8 cellular contexts compared by ENCODE assay signal in the genomic region with DNA sequence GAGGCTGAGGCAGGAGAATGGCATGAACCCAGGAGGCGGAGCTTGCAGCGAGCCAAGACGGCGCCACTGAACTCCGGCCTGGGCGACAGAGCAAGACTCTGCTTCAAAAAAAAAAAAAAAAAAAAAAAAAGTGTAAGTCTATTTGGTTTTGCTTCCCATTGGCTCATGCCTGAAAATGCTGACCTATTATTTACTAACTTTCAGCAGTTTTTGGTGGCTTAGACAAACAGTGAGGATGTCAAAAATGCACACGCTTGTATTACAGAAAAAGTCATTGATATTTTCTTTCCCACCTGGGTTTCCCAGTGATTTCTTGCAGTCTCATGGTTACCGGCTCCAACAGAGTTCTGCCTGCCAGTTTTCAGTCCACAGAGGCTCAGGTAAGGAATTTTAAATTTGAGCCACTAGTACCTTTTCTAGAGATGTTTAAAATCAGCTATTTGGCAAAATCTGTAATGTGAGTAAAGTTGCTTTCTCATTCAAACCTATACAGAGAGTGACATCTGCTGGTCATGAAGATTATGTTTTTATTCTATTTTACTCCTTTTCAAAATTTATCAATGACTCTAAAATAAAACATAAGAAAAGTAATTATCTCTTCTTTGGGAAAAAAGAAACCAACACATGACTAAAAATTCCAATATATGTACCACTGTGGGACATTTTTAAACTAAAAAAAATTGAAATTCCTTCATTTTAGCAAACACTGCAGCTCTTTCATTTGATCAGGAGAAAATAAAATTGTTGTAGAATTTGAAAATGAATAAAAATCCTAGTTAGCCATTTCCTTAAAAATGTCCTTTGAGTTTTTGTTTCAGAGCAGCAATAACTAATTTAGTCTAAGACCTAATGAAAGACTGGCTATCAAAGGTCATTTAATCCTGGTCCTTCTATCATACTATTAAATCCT. TPM values are rescaled to one million over a fixed set of nuclear protein-coding genes. Genes with fewer than 3 reads are reported as not detected.
A peak's percentile ranks its signal among the peaks of the same experiment; 100 is the strongest.
DNase-seq lines count a peak whose midpoint lies in the region; ATAC-seq and TF ChIP-seq lines count a peak whose summit lies in the region.

No MANE protein-coding gene starts in this region.

- intact Hi-C loops in PC-3 (cut with micrococcal nuclease), result loop anchor here (1.0 kb wide), 4 partner anchors 46 to 370 kb away; no protein-coding TSS in a partner anchor
- intact Hi-C loops in thyroid gland (cut with DNase I), result no loop called here
- intact Hi-C loops in aorta (cut with DNase I), result loop anchor here in 1 of 2 donors (2.0 to 5.0 kb wide), 2 partner anchors 192 to 369 kb away; no protein-coding TSS in a partner anchor

- H3K9me2 ChIP-seq in PC-3 (replicated peaks; ENCODE audit: low read length), result no peaks in the 10 kb centered on the region

- ATAC-seq in PC-3, result peak; percentile 50; the same call in 1 of the 2 replicates
- no peak for ATAC-seq in aorta (ENCODE audit: low FRiP score)

- CTCF ChIA-PET in PC-3 (lab: Charles Lee), result interaction anchor here (0.5 to 1.3 kb wide), 13 partner anchors 11 to 369 kb away, joined by 3 to 8 read pairs (median 4); partner anchors contain the start of gene C1QTNF2

- H3F3A ChIP-seq in PC-3 (ENCODE audit: low read length, unreplicated experiment), result no peaks in the 10 kb centered on the region

- H3K4me2 ChIP-seq in PC-3 (ENCODE audit: low read length), result no peak overlapping the region
- H3K4me2 ChIP-seq in fibroblast of lung (ENCODE audit: extremely low read depth, insufficient read depth, low read length), result no peak overlapping the region

- no peak overlapping the region for H3K27ac ChIP-seq in PC-3 (ENCODE audit: low read length)
- H3K27ac ChIP-seq in fibroblast of lung (ENCODE audit: insufficient read depth, low read length), result no peak overlapping the region
- H3K27ac ChIP-seq in thyroid gland, result no peak overlapping the region
- no peak overlapping the region for H3K27ac ChIP-seq in aorta (ENCODE audit: low read depth in 1 of 2, low read length in 2 of 2)

- TF ChIP-seq POLR2A in thyroid gland (IDR thresholded peaks at IDR 0.05), result no peak

- H3K9me3 ChIP-seq in PC-3 (ENCODE audit: low read length), result peaks cover 8% of the 10 kb centered on the region
- no peaks in the 10 kb centered on the region for H3K9me3 ChIP-seq in fibroblast of lung (ENCODE audit: control insufficient read depth, insufficient read depth, low read depth, low read length)
- H3K9me3 ChIP-seq in thyroid gland, result no peaks in the 10 kb centered on the region
- no peaks in the 10 kb centered on the region for H3K9me3 ChIP-seq in aorta (ENCODE audit: control insufficient read depth, low read length)

- H3K79me2 ChIP-seq in PC-3 (ENCODE audit: low read length) (no peaks in the 10 kb centered on the region), fibroblast of lung (ENCODE audit: control insufficient read depth, insufficient read depth, low read length) (peaks cover under 1% of the 10 kb centered on the region)

- WGBS in thyroid gland, 2 donors, result 70 to 83% methylated on average over 8 of the region's 8 CpGs
- WGBS in aorta, 2 donors, result 65 to 69% methylated on average over 8 of the region's 8 CpGs

- no peaks in the 10 kb centered on the region for H3K4me1 ChIP-seq in PC-3 (ENCODE audit: insufficient read depth, low read length)
- no peaks in the 10 kb centered on the region for H3K4me1 ChIP-seq in fibroblast of lung (ENCODE audit: control insufficient read depth, extremely low read depth, insufficient read depth, low read length)
- no peaks in the 10 kb centered on the region for H3K4me1 ChIP-seq in thyroid gland
- peaks cover 0 to under 1% of the 10 kb centered on the region in 2 donors for H3K4me1 ChIP-seq in aorta (ENCODE audit: control insufficient read depth in 1 of 2, insufficient read depth in 2 of 2, low read length in 2 of 2)

- H3K27me3 ChIP-seq in PC-3 (ENCODE audit: low read length) (no peaks in the 10 kb centered on the region), fibroblast of lung (ENCODE audit: control insufficient read depth, insufficient read depth, low read length) (no peaks in the 10 kb centered on the region), thyroid gland (no peaks in the 10 kb centered on the region), aorta (ENCODE audit: control insufficient read depth in 1 of 2, insufficient read depth in 2 of 2, low read length in 1 of 2) (no peaks in the 10 kb centered on the region)

- BruUV-seq in PC-3 (replicated peaks; lab: Mats Ljungman, UMichigan), result no TSS peak

- H3K36me3 ChIP-seq in PC-3 (ENCODE audit: low read depth, low read length) (no peaks in the 10 kb centered on the region), fibroblast of lung (ENCODE audit: control insufficient read depth, insufficient read depth, low read length) (no peaks in the 10 kb centered on the region), thyroid gland (no peaks in the 10 kb centered on the region), aorta (ENCODE audit: control insufficient read depth in 1 of 2, insufficient read depth in 2 of 2, low read length in 1 of 2) (no peaks in the 10 kb centered on the region)

- DNase-seq in NOMO-1 treated with DMSO at 0.1 percent for 48 hours (lab: John Stamatoyannopoulos, UW; ENCODE audit: unreplicated experiment) (peak; percentile 12), NOMO-1 treated with dmso at 0.1 percent for 144 hours (lab: John Stamatoyannopoulos, UW; ENCODE audit: unreplicated experiment) (no peak), PC-3 (peak; percentile 53), fibroblast of lung (ENCODE audit: low read depth in 2 of 2) (peak; percentile 32 to 50), thyroid gland (no peak), iPS-NIHi7 (ENCODE audit: extremely low spot score) (no peak), T-helper 1 cell (no peak), aorta (no peak)

- TF ChIP-seq CTCF in PC-3 (conservative IDR thresholded peaks at IDR 0.05; ENCODE audit: low read depth, low read length) (peak; percentile 78), fibroblast of lung (conservative IDR thresholded peaks at IDR 0.05 in 1 of 2, IDR thresholded peaks at IDR 0.05 in 1 of 2; ENCODE audit: low read depth in 1 of 2, low read length in 2 of 2) (peak in 1 of 2 donors; percentile 34), thyroid gland (IDR thresholded peaks at IDR 0.05) (peak in 5 of 6 experiments; percentile 12 to 59 (median 53))

- POLR2A ChIA-PET in PC-3 (lab: Charles Lee; ENCODE audit: unreplicated experiment), result interaction anchor here (0.6 kb wide), 1 partner anchor 284 kb away, joined by 6 read pairs; no protein-coding TSS in a partner anchor

- H4K20me1 ChIP-seq in PC-3 (ENCODE audit: low read length) (no peaks in the 10 kb centered on the region), fibroblast of lung (ENCODE audit: control insufficient read depth, extremely low read depth, insufficient read depth, low read length) (no peaks in the 10 kb centered on the region)

- no peak overlapping the region for H3K4me3 ChIP-seq in PC-3 (ENCODE audit: low read length)
- no peak overlapping the region for H3K4me3 ChIP-seq in fibroblast of lung (replicated peaks in 1 of 4; ENCODE audit: control extremely low read depth in 1 of 4, insufficient read depth in 1 of 4, low read depth in 3 of 4, low read length in 4 of 4)
- no peak overlapping the region for H3K4me3 ChIP-seq in thyroid gland (replicated peaks in 1 of 3)
- no peak overlapping the region for H3K4me3 ChIP-seq in aorta (ENCODE audit: low read length in 2 of 2)

- no peak overlapping the region for H2AFZ ChIP-seq in PC-3 (ENCODE audit: low read length)
- H2AFZ ChIP-seq in fibroblast of lung (ENCODE audit: low read length), result no peak overlapping the region

- H3K9ac ChIP-seq in PC-3 (ENCODE audit: low read length), result no peak overlapping the region
- no peak overlapping the region for H3K9ac ChIP-seq in fibroblast of lung (ENCODE audit: insufficient read depth, low read length)

RNA-seq across cellular contexts. Expression of gene FAM200C, which starts 8.8 kb away (rescaled TPM):
- total RNA-seq in PC-3 (2014; rRNA removed) (1.5 and 2.6 TPM in 2 replicates), fibroblast of lung (4.9 and 5.3 TPM in 2 replicates), thyroid gland (1 to 10 TPM; 5.8 to 9.0 (median 7.2) TPM), aorta (1 to 10 TPM; 4.9 to 8.2 TPM)
- polyA plus RNA-seq in fibroblast of lung (1.8 and 4.0 TPM in 2 replicates), aorta (1 to 10 TPM; 3.5 to 6.4 TPM)
- polyA plus RNA-seq in fibroblast of lung (2012), result 1.3 and 2.0 TPM in 2 replicates
- polyA minus RNA-seq in fibroblast of lung (ENCODE audit: low replicate concordance), result not detected in 2 replicates

RNA-seq across cellular contexts. Expression of gene C1QTNF2, which starts 20.6 kb away (rescaled TPM):
- total RNA-seq in PC-3 (2014; rRNA removed), result 0.04 and 0.17 TPM in 2 replicates
- 0.77 and 2.3 TPM in 2 replicates for total RNA-seq in fibroblast of lung
- polyA plus RNA-seq in fibroblast of lung, result 2.3 and 4.5 TPM in 2 replicates
- polyA plus RNA-seq in fibroblast of lung (2012), result 2.7 and 6.0 TPM in 2 replicates
- polyA minus RNA-seq in fibroblast of lung (ENCODE audit: low replicate concordance), result 2.8 and 5.6 TPM in 2 replicates
- total RNA-seq in thyroid gland, result 1 to 10 TPM in 2 of 4 donors, not detected in 2; 1.1 TPM
- 10 to 100 TPM in 1 of 2 donors, 1 to 10 TPM in 1; 9.1 to 13.5 TPM for total RNA-seq in aorta
- 1 to 10 TPM; 8.2 to 9.4 TPM for polyA plus RNA-seq in aorta

RNA-seq across cellular contexts. Expression of gene SLU7, which starts 27.8 kb away (rescaled TPM):
- total RNA-seq in PC-3 (2014; rRNA removed), result 20.6 and 33.3 TPM in 2 replicates
- total RNA-seq in fibroblast of lung, result 74.5 and 79.4 TPM in 2 replicates
- polyA plus RNA-seq in fibroblast of lung, result 35.6 and 47.1 TPM in 2 replicates
- polyA plus RNA-seq in fibroblast of lung (2012), result 43.0 and 51.9 TPM in 2 replicates
- polyA minus RNA-seq in fibroblast of lung (ENCODE audit: low replicate concordance), result 2.3 and 16.7 TPM in 2 replicates
- total RNA-seq in thyroid gland, result 100 to 1,000 TPM in 2 of 4 donors, 10 to 100 TPM in 2; 70.1 to 122 (median 96.3) TPM
- total RNA-seq in aorta, result 10 to 100 TPM; 48.7 to 60.6 TPM
- polyA plus RNA-seq in aorta, result 10 to 100 TPM; 36.3 to 58.4 TPM

RNA-seq across cellular contexts. Expression of gene PTTG1, which starts 30.6 kb away (rescaled TPM):
- total RNA-seq in PC-3 (2014; rRNA removed) (198 and 245 TPM in 2 replicates), fibroblast of lung (17.5 and 77.5 TPM in 2 replicates), thyroid gland (100 to 1,000 TPM in 1 of 4 donors, 10 to 100 TPM in 3; 42.6 to 165 (median 79.4) TPM), aorta (1 to 10 TPM; 3.0 to 5.1 TPM)
- polyA plus RNA-seq in fibroblast of lung (108 and 363 TPM in 2 replicates), aorta (10 to 100 TPM in 1 of 2 donors, 1 to 10 TPM in 1; 4.9 to 18.7 TPM)
- polyA plus RNA-seq in fibroblast of lung (2012), result 41.7 and 143 TPM in 2 replicates
- polyA minus RNA-seq in fibroblast of lung (ENCODE audit: low replicate concordance), result 12.6 and 40.9 TPM in 2 replicates

Comparison
In these comparisons a context has a peak if more than half of its experiments do, and no peak if none do; other contexts are left out.
1. DNase-seq: peak in NOMO-1 treated with DMSO at 0.1 percent for 48 hours (single experiment), PC-3 (single experiment) and fibroblast of lung (2 of 2); none in NOMO-1 treated with dmso at 0.1 percent for 144 hours (single experiment), thyroid gland (0 of 2), iPS-NIHi7 (single experiment), T-helper 1 cell (0 of 5) and aorta (0 of 2).